Comparison of ENCODE assay signal across 12 cellular contexts in the genomic region with DNA sequence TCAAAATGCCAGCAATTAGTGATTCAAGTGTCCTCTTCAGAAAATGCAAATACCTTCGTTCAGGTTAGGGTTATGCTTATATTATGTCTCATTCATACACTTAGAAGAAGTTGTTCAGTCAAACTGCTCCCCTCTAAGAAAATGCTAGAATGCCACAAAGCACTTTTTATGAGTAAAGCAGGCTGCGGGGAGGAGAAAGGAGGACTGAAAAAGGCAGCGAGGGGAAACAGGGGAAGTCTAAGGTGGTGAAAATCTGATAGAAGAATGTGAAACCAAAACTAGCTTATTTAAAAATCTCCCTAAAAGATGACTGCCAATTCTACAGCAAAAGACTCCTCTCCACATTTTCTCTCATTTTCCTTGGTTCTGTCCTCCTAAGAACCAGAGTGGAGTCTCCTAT.
A peak's percentile ranks its signal among the peaks of the same experiment; 100 is the strongest.
DNase-seq lines count a peak whose midpoint lies in the region; ATAC-seq and TF ChIP-seq lines count a peak whose summit lies in the region.
"Had no signal": no experiment of that assay in that cellular context is flagged by ENCODE, and none has a peak within 500 bp of the region (broad histone marks: within the 10 kb centered on the region; RNA-seq: fewer than 3 reads in every experiment).

No MANE protein-coding gene starts in this region.

- ATAC-seq in GM18861 (IDR thresholded peaks at IDR 0.05; ENCODE audit: unreplicated experiment) = peak; percentile 54
- ATAC-seq in GM21423 (IDR thresholded peaks at IDR 0.05; ENCODE audit: unreplicated experiment) = peak; percentile 68
- ATAC-seq in HG03064 (IDR thresholded peaks at IDR 0.05; ENCODE audit: low read depth, unreplicated experiment) = peak; percentile 68
- ATAC-seq in body of pancreas = no peak
- no peak for ATAC-seq in activated T-helper 17 cell treated with anti-CD3 and anti-CD28 coated beads, Interleukin-2, amount 50 U/mL, for 72 hours (replicated peaks)
- no peak for ATAC-seq in foreskin keratinocyte
- ATAC-seq: sciatic nerve had no signal

- peaks cover 22% of the 10 kb centered on the region for H3K9me3 Mint-ChIP-seq in activated T-helper 17 cell treated with anti-CD3 and anti-CD28 coated beads, Interleukin-2, amount 50 U/mL, for 72 hours

- H3K9me3 ChIP-seq in body of pancreas = no peaks in the 10 kb centered on the region

- no peaks in the 10 kb centered on the region for H3K36me3 Mint-ChIP-seq in activated T-helper 17 cell treated with anti-CD3 and anti-CD28 coated beads, Interleukin-2, amount 50 U/mL, for 72 hours (ENCODE audit: low read depth)

- TF ChIP-seq POLR2A in body of pancreas (IDR thresholded peaks at IDR 0.05) = no peak

- H3K36me3 ChIP-seq in body of pancreas (replicated peaks in 1 of 2; ENCODE audit: insufficient read depth in 1 of 2, low read depth in 2 of 2) = no peaks in the 10 kb centered on the region

- H3K4me3 Mint-ChIP-seq in activated T-helper 17 cell treated with anti-CD3 and anti-CD28 coated beads, Interleukin-2, amount 50 U/mL, for 72 hours = no peak overlapping the region

- no peaks in the 10 kb centered on the region for H3K27me3 Mint-ChIP-seq in activated T-helper 17 cell treated with anti-CD3 and anti-CD28 coated beads, Interleukin-2, amount 50 U/mL, for 72 hours

- H3K4me1 ChIP-seq in body of pancreas = no peaks in the 10 kb centered on the region
- no peaks in the 10 kb centered on the region for H3K4me1 ChIP-seq in foreskin keratinocyte

- H3K4me1 Mint-ChIP-seq in activated T-helper 17 cell treated with anti-CD3 and anti-CD28 coated beads, Interleukin-2, amount 50 U/mL, for 72 hours = no peaks in the 10 kb centered on the region

- TF ChIP-seq CTCF in body of pancreas (IDR thresholded peaks at IDR 0.05) = no peak
- no peak for TF ChIP-seq CTCF in foreskin keratinocyte (conservative IDR thresholded peaks at IDR 0.05)

- 94 to 98% methylated on average over 3 of the region's 3 CpGs for whole genome bisulfite sequencing in body of pancreas, 2 donors

- H3K27ac Mint-ChIP-seq in activated T-helper 17 cell treated with anti-CD3 and anti-CD28 coated beads, Interleukin-2, amount 50 U/mL, for 72 hours = no peak overlapping the region

- peak; percentile 53 for DNase-seq in OCI-M1 (lab: John Stamatoyannopoulos, UW)
- no peak for DNase-seq in epidermal melanocyte (ENCODE audit: insufficient read length, low spot score)
- no peak for DNase-seq in body of pancreas
- no peak for DNase-seq in foreskin keratinocyte
- DNase-seq: COR-L47, NCI-H187 treated with DMSO at 0.1 percent for 48 hours had no signal

- H3K27me3 ChIP-seq in body of pancreas (no peaks in the 10 kb centered on the region), foreskin keratinocyte (no peaks in the 10 kb centered on the region)

- intact Hi-C loops in body of pancreas (cut with DNase I) = no loop called here

- no peak overlapping the region for H3K4me3 ChIP-seq in body of pancreas

- H3K27ac ChIP-seq in body of pancreas (no peak overlapping the region), foreskin keratinocyte (no peak overlapping the region)
- H3K27ac ChIP-seq: epithelial cell of prostate had no signal

Comparison
In these comparisons a context has a peak if more than half of its experiments do, and no peak if none do; other contexts are left out.
1. ATAC-seq: peak in GM18861 (single experiment), GM21423 (single experiment) and HG03064 (single experiment); none in body of pancreas (single experiment), activated T-helper 17 cell treated with anti-CD3 and anti-CD28 coated beads, Interleukin-2, amount 50 U/mL, for 72 hours (single experiment) and foreskin keratinocyte (single experiment).